Comparison of ENCODE assay signal across 15 cellular contexts in the genomic region with DNA sequence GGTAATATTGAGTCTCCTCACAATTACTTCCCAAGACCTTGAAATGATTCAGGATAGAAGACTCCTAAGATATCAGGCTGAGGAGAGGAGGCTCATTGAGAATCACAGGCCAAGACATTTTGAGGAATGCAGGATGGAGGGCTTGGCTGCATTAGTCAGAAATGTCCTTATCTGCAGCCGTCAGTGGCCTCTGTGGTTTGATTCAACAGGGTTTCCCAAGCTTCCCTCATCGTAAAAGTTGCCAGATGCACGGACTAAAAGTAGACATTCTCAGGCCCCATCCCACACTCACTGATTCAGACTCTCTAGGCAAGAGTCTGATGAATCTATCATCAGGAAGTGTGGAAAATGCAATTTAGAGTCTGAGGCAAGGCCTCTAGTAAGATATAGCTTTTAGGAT. TPM values are rescaled to one million over a fixed set of nuclear protein-coding genes. Genes with fewer than 3 reads are reported as not detected.
DNase-seq lines count a peak whose midpoint lies in the region; ATAC-seq, FAIRE-seq and TF ChIP-seq lines count a peak whose summit lies in the region.
"Had no signal": no experiment of that assay in that cellular context is flagged by ENCODE, and none has a peak within 500 bp of the region (broad histone marks: within the 10 kb centered on the region; RNA-seq: fewer than 3 reads in every experiment).

No MANE protein-coding gene starts in this region.

- TF ChIP-seq CTCF in right atrium auricular region (IDR thresholded peaks at IDR 0.05) (no peak), foreskin keratinocyte (conservative IDR thresholded peaks at IDR 0.05) (no peak)

- no peak overlapping the region for H3K4me3 ChIP-seq in right atrium auricular region
- H3K4me3 ChIP-seq: tibial nerve had no signal

- ATAC-seq in Right ventricle myocardium inferior, result peak; percentile 76
- peak; percentile 88 for ATAC-seq in foreskin keratinocyte
- no peak for ATAC-seq in HG02642 (IDR thresholded peaks at IDR 0.05; ENCODE audit: poor library complexity, unreplicated experiment)
- ATAC-seq in GM21619 (IDR thresholded peaks at IDR 0.05; ENCODE audit: unreplicated experiment), result no peak

- H3K4me1 ChIP-seq in right atrium auricular region (no peaks in the 10 kb centered on the region), foreskin keratinocyte (peaks cover 15% of the 10 kb centered on the region)
- H3K4me1 ChIP-seq: tibial nerve had no signal

- no peak for FAIRE-seq in urothelium cell line (lab: Jason Lieb, UNC)
- FAIRE-seq: A204.1 had no signal

- no peak overlapping the region for H3K27ac ChIP-seq in right atrium auricular region
- peak overlapping the region; percentile 82 for H3K27ac ChIP-seq in foreskin keratinocyte
- H3K27ac ChIP-seq: tibial nerve had no signal

- no peaks in the 10 kb centered on the region for H3K36me3 ChIP-seq in right atrium auricular region
- H3K36me3 ChIP-seq: tibial nerve had no signal

- intact Hi-C loops in Right ventricle myocardium inferior (cut with DNase I), result no loop called here

- no peak for DNase-seq in Right ventricle myocardium inferior (ENCODE audit: missing footprints)
- DNase-seq in right atrium auricular region (ENCODE audit: low spot score), result no peak
- DNase-seq in T1000 (lab: John Stamatoyannopoulos, UW), result peak; percentile 53
- peak; percentile 95 to 97 for DNase-seq in foreskin keratinocyte
- peak; percentile 78 for DNase-seq in urothelium cell line (ENCODE audit: low spot score)
- DNase-seq in activated CD8-positive, alpha-beta memory T cell treated with anti-CD3 and anti-CD28 coated beads, Interleukin-2, amount 50 U/mL, for 48 hours, result no peak
- DNase-seq: caudate nucleus; NCI-H1417; SHP77; stimulated activated CD4-positive, alpha-beta T cell treated with anti-CD3 and anti-CD28 coated beads, Interleukin-4, amount 100 ng/mL, for 24 hours had no signal

- H3K27me3 ChIP-seq in right atrium auricular region (no peaks in the 10 kb centered on the region), foreskin keratinocyte (no peaks in the 10 kb centered on the region)
- H3K27me3 ChIP-seq: tibial nerve had no signal

- H3K9me3 ChIP-seq in right atrium auricular region, result no peaks in the 10 kb centered on the region
- H3K9me3 ChIP-seq: tibial nerve had no signal

RNA-seq across cellular contexts. Expression of a gene that starts 34.0 kb away (rescaled TPM):
- total RNA-seq in Right ventricle myocardium inferior (3.0 TPM), right atrium auricular region (1 to 10 TPM; 2.9 to 4.3 TPM), foreskin keratinocyte (not detected in 2 replicates)
- 0.04 and 0.07 TPM in 2 replicates for polyA plus RNA-seq in foreskin keratinocyte
- total RNA-seq: activated CD8-positive, alpha-beta memory T cell treated with anti-CD3 and anti-CD28 coated beads for 36 hours had no signal

Comparison
In these comparisons a context has a peak if more than half of its experiments do, and no peak if none do; other contexts are left out.
1. ATAC-seq: peak in Right ventricle myocardium inferior (single experiment) and foreskin keratinocyte (single experiment); none in HG02642 (single experiment) and GM21619 (single experiment).
2. DNase-seq: peak in T1000 (single experiment), foreskin keratinocyte (2 of 2) and urothelium cell line (single experiment); none in Right ventricle myocardium inferior (single experiment), right atrium auricular region (single experiment) and activated CD8-positive, alpha-beta memory T cell treated with anti-CD3 and anti-CD28 coated beads, Interleukin-2, amount 50 U/mL, for 48 hours (single experiment).